11 cellular contexts compared by ENCODE assay signal in the genomic region with DNA sequence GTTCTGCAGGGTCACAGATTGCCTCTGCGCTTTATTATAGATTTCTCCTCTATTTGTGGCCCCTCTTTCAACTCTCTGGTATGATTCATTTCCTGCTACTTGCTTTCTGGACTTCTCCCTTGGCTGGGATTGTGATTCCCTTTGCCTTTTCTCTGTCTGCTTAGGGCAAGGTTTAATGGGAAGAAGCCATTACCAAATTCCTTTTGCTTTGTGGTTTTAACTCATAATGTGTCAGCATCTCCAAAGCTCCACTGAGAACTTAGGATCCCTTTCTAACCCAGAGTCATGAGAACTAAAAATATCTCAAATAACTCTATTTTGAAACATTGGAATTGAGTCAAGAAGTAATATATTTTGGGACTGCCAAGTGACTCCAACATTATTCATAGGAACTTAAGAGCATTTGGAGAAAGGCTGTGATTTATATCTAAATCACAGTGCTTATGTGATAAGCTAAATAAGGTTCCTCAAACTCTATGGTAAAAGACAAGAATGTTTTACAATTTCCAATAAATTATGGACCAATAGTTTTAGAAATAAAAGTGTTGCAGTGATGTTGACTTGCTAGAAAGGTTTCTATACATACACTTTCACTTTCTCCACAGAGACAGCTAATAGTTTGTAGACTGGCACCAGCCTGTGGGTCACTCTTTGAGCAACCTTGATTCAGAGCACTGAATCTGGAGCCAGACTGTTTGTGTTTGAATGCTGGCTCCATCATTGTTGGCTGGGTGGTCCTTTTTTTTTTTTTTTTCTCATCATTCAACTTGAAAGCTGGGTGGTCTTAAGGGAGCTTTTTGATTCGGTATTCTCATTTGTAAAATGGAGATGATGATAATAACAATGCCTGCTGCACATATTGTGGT.
DNase-seq lines count a peak whose midpoint lies in the region; ATAC-seq and TF ChIP-seq lines count a peak whose summit lies in the region.
"Had no signal": no experiment of that assay in that cellular context is flagged by ENCODE, and none has a peak within 500 bp of the region (broad histone marks: within the 10 kb centered on the region; RNA-seq: fewer than 3 reads in every experiment).

No MANE protein-coding gene starts in this region.

- DNase-seq in GM04504 (ENCODE audit: low read depth): peak; percentile 98
- peak; percentile 95 to 97 for DNase-seq in foreskin fibroblast
- no peak for DNase-seq in sciatic nerve (ENCODE audit: low spot score)
- no peak for DNase-seq in NCI-H2081 (lab: John Stamatoyannopoulos, UW)
- DNase-seq in D341Med (ENCODE audit: low spot score): no peak
- DNase-seq in T-helper 17 cell: no peak
- DNase-seq: adrenal gland, NCI-H1105, retina had no signal

- peaks cover 23% of the 10 kb centered on the region for H3K27me3 Mint-ChIP-seq in T-helper 17 cell

- TF ChIP-seq CTCF in foreskin fibroblast (IDR thresholded peaks at IDR 0.05; ENCODE audit: low read depth, low read length): no peak

- ATAC-seq in SK-N-SH treated with all-trans-retinoic acid at 6 μM for 48 hours (peak; percentile 96), sciatic nerve (peak; percentile 70), T-helper 17 cell (no peak), HG03095 (IDR thresholded peaks at IDR 0.05; ENCODE audit: unreplicated experiment) (no peak)

- no peak overlapping the region for H3K4me3 Mint-ChIP-seq in T-helper 17 cell

- H3K36me3 Mint-ChIP-seq in T-helper 17 cell (ENCODE audit: low read depth): no peaks in the 10 kb centered on the region

- H3K4me1 Mint-ChIP-seq in T-helper 17 cell: no peaks in the 10 kb centered on the region

- no peaks in the 10 kb centered on the region for H3K9me3 ChIP-seq in T-helper 17 cell (ENCODE audit: control insufficient read depth, low read length, poor library complexity, severe bottlenecking)
- H3K9me3 ChIP-seq: adrenal gland had no signal

- no peak overlapping the region for H3K4me3 ChIP-seq in foreskin fibroblast (ENCODE audit: low read depth in 1 of 2, low read length in 2 of 2)
- H3K4me3 ChIP-seq: adrenal gland had no signal

- H3K27ac Mint-ChIP-seq in T-helper 17 cell: no peak overlapping the region

- intact Hi-C loops in sciatic nerve (cut with DNase I): no loop called here

TF ChIP-seq in SK-N-SH treated with all-trans-retinoic acid at 6 μM for 48 hours, 23 proteins besides CTCF, POLR2A, EP300 and RAD21:
- TF ChIP-seq TOX (CRISPR knock-in tag; IDR thresholded peaks at IDR 0.05; ENCODE audit: borderline replicate concordance): peak; percentile 95
- no peak for TF ChIP-seq OSR1 (CRISPR knock-in tag; IDR thresholded peaks at IDR 0.05)
- TF ChIP-seq, protein P1, sequence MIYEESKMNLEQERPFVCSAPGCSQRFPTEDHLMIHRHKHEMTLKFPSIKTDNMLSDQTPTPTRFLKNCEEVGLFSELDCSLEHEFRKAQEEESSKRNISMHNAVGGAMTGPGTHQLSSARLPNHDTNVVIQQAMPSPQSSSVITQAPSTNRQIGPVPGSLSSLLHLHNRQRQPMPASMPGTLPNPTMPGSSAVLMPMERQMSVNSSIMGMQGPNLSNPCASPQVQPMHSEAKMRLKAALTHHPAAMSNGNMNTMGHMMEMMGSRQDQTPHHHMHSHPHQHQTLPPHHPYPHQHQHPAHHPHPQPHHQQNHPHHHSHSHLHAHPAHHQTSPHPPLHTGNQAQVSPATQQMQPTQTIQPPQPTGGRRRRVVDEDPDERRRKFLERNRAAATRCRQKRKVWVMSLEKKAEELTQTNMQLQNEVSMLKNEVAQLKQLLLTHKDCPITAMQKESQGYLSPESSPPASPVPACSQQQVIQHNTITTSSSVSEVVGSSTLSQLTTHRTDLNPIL (CRISPR knock-in tag; IDR thresholded peaks at IDR 0.05; ENCODE audit: low read depth): 0 out of 2 replicates have a peak, but pooled peaks have one; percentile 64
- peak; percentile 88 for TF ChIP-seq ZC3H10 (CRISPR knock-in tag; IDR thresholded peaks at IDR 0.05)
- TF ChIP-seq ZNF8 (CRISPR knock-in tag; IDR thresholded peaks at IDR 0.05): 0 out of 2 replicates have a peak, but pooled peaks have one; percentile 15
- no peak for TF ChIP-seq GLIS3 (CRISPR knock-in tag; IDR thresholded peaks at IDR 0.05)
- peak; percentile 91 for TF ChIP-seq RARB (CRISPR knock-in tag; IDR thresholded peaks at IDR 0.05)
- peak; percentile 98 for TF ChIP-seq ISL1 (CRISPR knock-in tag; IDR thresholded peaks at IDR 0.05)
- TF ChIP-seq ZFP3 (CRISPR knock-in tag; IDR thresholded peaks at IDR 0.05): peak; percentile 31; the same call in 1 of the 2 replicates
- TF ChIP-seq ZNF70 (CRISPR knock-in tag; IDR thresholded peaks at IDR 0.05): no peak

Comparison
In these comparisons a context has a peak if more than half of its experiments do, and no peak if none do; other contexts are left out.
1. DNase-seq: peak in GM04504 (single experiment) and foreskin fibroblast (2 of 2); none in sciatic nerve (single experiment), NCI-H2081 (0 of 2), D341Med (single experiment) and T-helper 17 cell (0 of 3).
2. ATAC-seq: peak in SK-N-SH treated with all-trans-retinoic acid at 6 μM for 48 hours (single experiment) and sciatic nerve (single experiment); none in T-helper 17 cell (single experiment) and HG03095 (single experiment).